Comparison of ENCODE assay signal across 19 cellular contexts in the genomic region with DNA sequence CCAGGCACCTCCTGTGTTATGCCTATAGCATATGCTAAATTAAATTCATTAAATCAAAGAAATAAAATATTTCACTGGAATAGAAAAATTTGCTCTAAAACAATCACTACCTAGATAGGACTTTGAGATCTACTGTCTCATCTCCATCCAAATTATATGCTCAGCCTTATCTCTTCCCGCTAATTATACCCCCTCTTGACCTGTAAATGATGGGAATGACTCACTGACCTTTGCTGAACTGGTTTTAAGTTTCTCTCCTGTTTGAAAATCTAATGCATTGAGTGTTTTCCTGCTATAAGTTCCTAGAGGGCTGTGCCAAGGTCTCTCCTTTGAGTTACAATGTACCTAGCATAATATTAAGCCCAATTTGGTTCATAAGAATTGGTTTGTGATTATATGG.
DNase-seq lines count a peak whose midpoint lies in the region; ATAC-seq and TF ChIP-seq lines count a peak whose summit lies in the region.
"Had no signal": no experiment of that assay in that cellular context is flagged by ENCODE, and none has a peak within 500 bp of the region (broad histone marks: within the 10 kb centered on the region; RNA-seq: fewer than 3 reads in every experiment).

No MANE protein-coding gene starts in this region.

- H3K4me3 ChIP-seq in HEK293 (ENCODE audit: low read depth, low read length), result no peak overlapping the region
- no peak overlapping the region for H3K4me3 ChIP-seq in tibial nerve
- H3K4me3 ChIP-seq: A549; BLaER1 treated with 17β-estradiol and CSF1 and Interleukin-3, amounts not matched to agents 10 nM and 100 nM; HAP-1 had no signal

- TF ChIP-seq CTCF in HEK293 (tag by site-specific recombination; IDR thresholded peaks at IDR 0.05) (no peak), tibial nerve (IDR thresholded peaks at IDR 0.05) (no peak)

- 78 to 79% methylated on average over 1 of the region's 1 CpG for WGBS in tibial nerve, 2 donors

- H3K4me1 ChIP-seq in HEK293 (ENCODE audit: control insufficient read depth, insufficient read depth, low read length) (peaks cover 5% of the 10 kb centered on the region), tibial nerve (no peaks in the 10 kb centered on the region)
- H3K4me1 ChIP-seq: A549; BE2C; BLaER1 treated with 17β-estradiol and CSF1 and Interleukin-3, amounts not matched to agents 10 nM and 100 nM; HAP-1 had no signal

- POLR2A ChIA-PET in HEK293 (lab: Yijun Ruan, JAX), result no interaction called here

- CTCF ChIA-PET in HEK293 (lab: Yijun Ruan, JAX), result no interaction called here

- no peak for TF ChIP-seq POLR2A in tibial nerve (IDR thresholded peaks at IDR 0.05)

- H3K9me3 ChIP-seq in HEK293 (ENCODE audit: control insufficient read depth, insufficient read depth, low read depth, low read length) (no peaks in the 10 kb centered on the region), tibial nerve (no peaks in the 10 kb centered on the region)
- H3K9me3 ChIP-seq: BE2C; BLaER1 treated with 17β-estradiol and CSF1 and Interleukin-3, amounts not matched to agents 10 nM and 100 nM; HAP-1 had no signal

- H3K36me3 ChIP-seq in HEK293 (ENCODE audit: control insufficient read depth in 2 of 2, insufficient read depth in 1 of 2, low read length in 2 of 2) (no peaks in the 10 kb centered on the region), tibial nerve (no peaks in the 10 kb centered on the region)
- H3K36me3 ChIP-seq: BE2C; BLaER1 treated with 17β-estradiol and CSF1 and Interleukin-3, amounts not matched to agents 10 nM and 100 nM; HAP-1 had no signal

- H3K27ac ChIP-seq in HEK293 (ENCODE audit: extremely low read depth, low read depth, low read length), result no peak overlapping the region
- H3K27ac ChIP-seq in tibial nerve, result no peak overlapping the region
- H3K27ac ChIP-seq: A549; BLaER1 treated with 17β-estradiol and CSF1 and Interleukin-3, amounts not matched to agents 10 nM and 100 nM had no signal

- DNase-seq in DMS53 (lab: John Stamatoyannopoulos, UW) (peak; percentile 46), RPMI7951 (ENCODE audit: low read depth) (peak; percentile 8), tibial nerve (ENCODE audit: low spot score in 2 of 2) (no peak), NOMO-1 treated with dmso at 0.1 percent for 144 hours (lab: John Stamatoyannopoulos, UW; ENCODE audit: unreplicated experiment) (no peak)
- DNase-seq: 8988T; ACHN; AML-193; BE2C; CD4-positive, alpha-beta T cell; CD8-positive, alpha-beta memory T cell; DMS79; EL; GDM1; GOT3 had no signal

- H3K27me3 ChIP-seq in tibial nerve, result no peaks in the 10 kb centered on the region
- H3K27me3 ChIP-seq: BE2C; BLaER1 treated with 17β-estradiol and CSF1 and Interleukin-3, amounts not matched to agents 10 nM and 100 nM had no signal

- no peak for TF ChIP-seq EP300 in tibial nerve (IDR thresholded peaks at IDR 0.05)

- no peak for ATAC-seq in GM21360 (IDR thresholded peaks at IDR 0.05; ENCODE audit: unreplicated experiment)
- ATAC-seq: A549 had no signal

TF ChIP-seq in HEK293, 187 proteins besides CTCF, POLR2A, EP300 and RAD21:
- TF ChIP-seq ZNF423 (tag by site-specific recombination; IDR thresholded peaks at IDR 0.05), result no peak
- no peak for TF ChIP-seq ZNF19 (tag by site-specific recombination; IDR thresholded peaks at IDR 0.05; ENCODE audit: low read depth)
- TF ChIP-seq, protein P1, sequence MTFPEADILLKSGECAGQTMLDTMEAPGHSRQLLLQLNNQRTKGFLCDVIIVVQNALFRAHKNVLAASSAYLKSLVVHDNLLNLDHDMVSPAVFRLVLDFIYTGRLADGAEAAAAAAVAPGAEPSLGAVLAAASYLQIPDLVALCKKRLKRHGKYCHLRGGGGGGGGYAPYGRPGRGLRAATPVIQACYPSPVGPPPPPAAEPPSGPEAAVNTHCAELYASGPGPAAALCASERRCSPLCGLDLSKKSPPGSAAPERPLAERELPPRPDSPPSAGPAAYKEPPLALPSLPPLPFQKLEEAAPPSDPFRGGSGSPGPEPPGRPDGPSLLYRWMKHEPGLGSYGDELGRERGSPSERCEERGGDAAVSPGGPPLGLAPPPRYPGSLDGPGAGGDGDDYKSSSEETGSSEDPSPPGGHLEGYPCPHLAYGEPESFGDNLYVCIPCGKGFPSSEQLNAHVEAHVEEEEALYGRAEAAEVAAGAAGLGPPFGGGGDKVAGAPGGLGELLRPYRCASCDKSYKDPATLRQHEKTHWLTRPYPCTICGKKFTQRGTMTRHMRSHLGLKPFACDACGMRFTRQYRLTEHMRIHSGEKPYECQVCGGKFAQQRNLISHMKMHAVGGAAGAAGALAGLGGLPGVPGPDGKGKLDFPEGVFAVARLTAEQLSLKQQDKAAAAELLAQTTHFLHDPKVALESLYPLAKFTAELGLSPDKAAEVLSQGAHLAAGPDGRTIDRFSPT (tag by site-specific recombination; IDR thresholded peaks at IDR 0.05), result 0 out of 2 replicates have a peak, but pooled peaks have one; percentile 51
- peak; percentile 42; the same call in 1 of the 2 replicates for TF ChIP-seq TCF7L2 (IDR thresholded peaks at IDR 0.05; ENCODE audit: borderline replicate concordance, low read depth, low read length)
TF ChIP-seq in HEK293: peak in this region for 2.

Comparison
In these comparisons a context has a peak if more than half of its experiments do, and no peak if none do; other contexts are left out.
1. DNase-seq: peak in DMS53 (single experiment) and RPMI7951 (single experiment); none in tibial nerve (0 of 2) and NOMO-1 treated with dmso at 0.1 percent for 144 hours (single experiment).